Comparison of ENCODE assay signal across 16 cellular contexts in genomic region chr20:24144371-24144770, GRCh38.
A peak's percentile ranks its signal among the peaks of the same experiment; 100 is the strongest.
DNase-seq lines count a peak whose midpoint lies in the region; ATAC-seq lines count a peak whose summit lies in the region.
"Had no signal": no experiment of that assay in that cellular context is flagged by ENCODE, and none has a peak within 500 bp of the region (broad histone marks: within the 10 kb centered on the region; RNA-seq: fewer than 3 reads in every experiment).

No MANE protein-coding gene starts in this region.

- no peak overlapping the region for H3K27ac Mint-ChIP-seq in activated CD8-positive, alpha-beta T cell treated with anti-CD3 and anti-CD28 coated beads, Interleukin-2, amount 10 ng/mL, durations not matched to agents 7 days and 5 days
- H3K27ac Mint-ChIP-seq: B cell; CD4-positive, alpha-beta T cell; GM23338; HFFc6 had no signal

- no peak for ATAC-seq in activated CD8-positive, alpha-beta T cell treated with anti-CD3 and anti-CD28 coated beads, Interleukin-2, amount 10 ng/mL, durations not matched to agents 7 days and 5 days
- no peak for ATAC-seq in GM19023 (IDR thresholded peaks at IDR 0.05; ENCODE audit: unreplicated experiment)
- ATAC-seq: GM23338, HCT116 had no signal

- H3K4me3 ChIP-seq in BLaER1 treated with 17β-estradiol and CSF1 and Interleukin-3, amounts not matched to agents 10 nM and 100 nM, result no peak overlapping the region
- H3K4me3 ChIP-seq in Jurkat, Clone E6-1 (ENCODE audit: low read length), result peak overlapping the region; percentile 20
- H3K4me3 ChIP-seq: GM23338 had no signal

- H4K20me1 ChIP-seq in BLaER1 treated with 17β-estradiol and CSF1 and Interleukin-3, amounts not matched to agents 10 nM and 100 nM, result no peaks in the 10 kb centered on the region

- H3K27me3 ChIP-seq in BLaER1 treated with 17β-estradiol and CSF1 and Interleukin-3, amounts not matched to agents 10 nM and 100 nM, result no peaks in the 10 kb centered on the region

- H3K4me1 ChIP-seq in BLaER1 treated with 17β-estradiol and CSF1 and Interleukin-3, amounts not matched to agents 10 nM and 100 nM, result peaks cover 20 to 55% (median 41%) of the 10 kb centered on the region in 10 experiments
- H3K4me1 ChIP-seq: Caco-2 had no signal

- H3K36me3 Mint-ChIP-seq in activated CD8-positive, alpha-beta T cell treated with anti-CD3 and anti-CD28 coated beads, Interleukin-2, amount 10 ng/mL, durations not matched to agents 7 days and 5 days (ENCODE audit: low read depth), result no peaks in the 10 kb centered on the region

- peaks cover 0 to 6% (median 0%) of the 10 kb centered on the region in 11 experiments; a peak in 4 of 22 replicates for H3K36me3 ChIP-seq in BLaER1 treated with 17β-estradiol and CSF1 and Interleukin-3, amounts not matched to agents 10 nM and 100 nM

- peak overlapping the region in 6 of 11 experiments; percentile 5 to 50 (median 44); a peak in 11 of 22 replicates for H3K4me2 ChIP-seq in BLaER1 treated with 17β-estradiol and CSF1 and Interleukin-3, amounts not matched to agents 10 nM and 100 nM
- H3K4me2 ChIP-seq: GM23338 had no signal

- peak; percentile 97 for DNase-seq in Jurkat, Clone E6-1 (ENCODE audit: low read depth, low spot score)
- peak; percentile 37 for DNase-seq in activated CD8-positive, alpha-beta T cell treated with anti-CD3 and anti-CD28 coated beads, Interleukin-2, amount 10 ng/mL, durations not matched to agents 7 days and 5 days
- DNase-seq in mesenteric fat pad (ENCODE audit: low spot score) (peak; percentile 47), NCI-H1436 treated with DMSO at 0.1 percent for 48 hours (lab: John Stamatoyannopoulos, UW) (no peak), glomerular visceral epithelial cell (ENCODE audit: extremely low spot score) (no peak), HuH-7.5 (ENCODE audit: low spot score) (no peak)
- DNase-seq: Caco-2; CD4-positive, alpha-beta T cell; HFFc6; KBM-7 had no signal

- peak overlapping the region in 4 of 11 experiments; percentile 1 to 93 (median 32); a peak in 3 of 22 replicates for H3K27ac ChIP-seq in BLaER1 treated with 17β-estradiol and CSF1 and Interleukin-3, amounts not matched to agents 10 nM and 100 nM
- H3K27ac ChIP-seq: C4-2B had no signal

- peaks cover 26 to 57% (median 46%) of the 10 kb centered on the region in 11 experiments for H3K9me3 ChIP-seq in BLaER1 treated with 17β-estradiol and CSF1 and Interleukin-3, amounts not matched to agents 10 nM and 100 nM (replicated peaks in 1 of 11)

- H3K4me1 Mint-ChIP-seq in activated CD8-positive, alpha-beta T cell treated with anti-CD3 and anti-CD28 coated beads, Interleukin-2, amount 10 ng/mL, durations not matched to agents 7 days and 5 days (ENCODE audit: low read depth), result peaks cover 38% of the 10 kb centered on the region
- H3K4me1 Mint-ChIP-seq: GM23338 had no signal

- H3K9ac ChIP-seq in BLaER1 treated with 17β-estradiol and CSF1 and Interleukin-3, amounts not matched to agents 10 nM and 100 nM, result no peak overlapping the region

- H3K9me3 Mint-ChIP-seq in activated CD8-positive, alpha-beta T cell treated with anti-CD3 and anti-CD28 coated beads, Interleukin-2, amount 10 ng/mL, durations not matched to agents 7 days and 5 days (ENCODE audit: insufficient read depth), result no peaks in the 10 kb centered on the region
- H3K9me3 Mint-ChIP-seq: CD4-positive, alpha-beta T cell; HFFc6 had no signal

- CTCF ChIA-PET in activated CD8-positive, alpha-beta T cell treated with anti-CD3 and anti-CD28 coated beads, Interleukin-2, amount 10 ng/mL, durations not matched to agents 7 days and 5 days (lab: Charles Lee), result interaction anchor here (1.5 to 3.6 kb wide), 2 partner anchors 16 to 19 kb away, joined by 4 to 10 read pairs; no protein-coding TSS in a partner anchor

- POLR2A ChIA-PET in activated CD8-positive, alpha-beta T cell treated with anti-CD3 and anti-CD28 coated beads, Interleukin-2, amount 10 ng/mL, durations not matched to agents 7 days and 5 days (lab: Charles Lee), result no interaction called here

- H3K27me3 Mint-ChIP-seq in activated CD8-positive, alpha-beta T cell treated with anti-CD3 and anti-CD28 coated beads, Interleukin-2, amount 10 ng/mL, durations not matched to agents 7 days and 5 days (ENCODE audit: low read depth), result peaks cover 15% of the 10 kb centered on the region

- no peak overlapping the region for H3K4me3 Mint-ChIP-seq in activated CD8-positive, alpha-beta T cell treated with anti-CD3 and anti-CD28 coated beads, Interleukin-2, amount 10 ng/mL, durations not matched to agents 7 days and 5 days
- H3K4me3 Mint-ChIP-seq: B cell; CD4-positive, alpha-beta T cell; GM23338; HFFc6 had no signal

Comparison
In these comparisons a context has a peak if more than half of its experiments do, and no peak if none do; other contexts are left out.
1. DNase-seq: peak in Jurkat, Clone E6-1 (single experiment), activated CD8-positive, alpha-beta T cell treated with anti-CD3 and anti-CD28 coated beads, Interleukin-2, amount 10 ng/mL, durations not matched to agents 7 days and 5 days (single experiment) and mesenteric fat pad (single experiment); none in NCI-H1436 treated with DMSO at 0.1 percent for 48 hours (single experiment), glomerular visceral epithelial cell (single experiment) and HuH-7.5 (single experiment).